Comparison of ENCODE assay signal across 1 cellular context in genomic region chr20:652611-653109, GRCh38.
TF ChIP-seq lines count a peak whose summit lies in the region.

No MANE protein-coding gene starts in this region.

TF ChIP-seq in HepG2, 621 proteins besides CTCF, POLR2A, EP300 and RAD21 (continued from another document and continues in another):
- TF ChIP-seq, protein P1, sequence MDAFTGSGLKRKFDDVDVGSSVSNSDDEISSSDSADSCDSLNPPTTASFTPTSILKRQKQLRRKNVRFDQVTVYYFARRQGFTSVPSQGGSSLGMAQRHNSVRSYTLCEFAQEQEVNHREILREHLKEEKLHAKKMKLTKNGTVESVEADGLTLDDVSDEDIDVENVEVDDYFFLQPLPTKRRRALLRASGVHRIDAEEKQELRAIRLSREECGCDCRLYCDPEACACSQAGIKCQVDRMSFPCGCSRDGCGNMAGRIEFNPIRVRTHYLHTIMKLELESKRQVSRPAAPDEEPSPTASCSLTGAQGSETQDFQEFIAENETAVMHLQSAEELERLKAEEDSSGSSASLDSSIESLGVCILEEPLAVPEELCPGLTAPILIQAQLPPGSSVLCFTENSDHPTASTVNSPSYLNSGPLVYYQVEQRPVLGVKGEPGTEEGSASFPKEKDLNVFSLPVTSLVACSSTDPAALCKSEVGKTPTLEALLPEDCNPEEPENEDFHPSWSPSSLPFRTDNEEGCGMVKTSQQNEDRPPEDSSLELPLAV (CRISPR knock-in tag; conservative IDR thresholded peaks at IDR 0.05; ENCODE audit: low read depth) = no peak
- TF ChIP-seq CC2D1A (CRISPR knock-in tag; IDR thresholded peaks at IDR 0.05) (no peak), RXRB (CRISPR knock-in tag; IDR thresholded peaks at IDR 0.05; ENCODE audit: borderline replicate concordance) (no peak), CEBPB (IDR thresholded peaks at IDR 0.05; ENCODE audit: borderline replicate concordance, low read depth, low read length) (no peak), SCMH1 (CRISPR knock-in tag; IDR thresholded peaks at IDR 0.05; ENCODE audit: borderline replicate concordance) (no peak), ZNF253 (CRISPR knock-in tag; IDR thresholded peaks at IDR 0.05; ENCODE audit: borderline replicate concordance) (no peak), ZNF646 (CRISPR knock-in tag; IDR thresholded peaks at IDR 0.05) (no peak), ZEB1 (IDR thresholded peaks at IDR 0.05; ENCODE audit: insufficient replicate concordance, low read depth) (no peak), KLF13 (CRISPR knock-in tag; IDR thresholded peaks at IDR 0.05) (no peak), FIP1L1 (IDR thresholded peaks at IDR 0.05; ENCODE audit: borderline replicate concordance, insufficient read depth, low read depth, low read length) (no peak), THAP9 (CRISPR knock-in tag; IDR thresholded peaks at IDR 0.05; ENCODE audit: borderline replicate concordance) (peak; percentile 77), U2AF1 (optimal IDR thresholded peaks at IDR 0.05; ENCODE audit: low read depth, low read length) (peak; percentile 77), MBD4 (IDR thresholded peaks at IDR 0.05; ENCODE audit: borderline replicate concordance, low read length) (no peak), ZNF451 (CRISPR knock-in tag; IDR thresholded peaks at IDR 0.05) (no peak), KLF9 (CRISPR knock-in tag; IDR thresholded peaks at IDR 0.05; ENCODE audit: low read depth) (no peak), ZNF530 (CRISPR knock-in tag; IDR thresholded peaks at IDR 0.05; ENCODE audit: low read depth) (no peak), ZNF230 (CRISPR knock-in tag; IDR thresholded peaks at IDR 0.05) (no peak), TGIF2 (CRISPR knock-in tag; IDR thresholded peaks at IDR 0.05) (no peak), ZNF234 (CRISPR knock-in tag; conservative IDR thresholded peaks at IDR 0.05) (no peak), TAF1 (CRISPR knock-in tag; IDR thresholded peaks at IDR 0.05) (peak; percentile 36; the same call in 1 of the 2 replicates), ASH2L (IDR thresholded peaks at IDR 0.05; ENCODE audit: insufficient read length, low read depth, low read length) (peak; percentile 54), FOXA1 (IDR thresholded peaks at IDR 0.05) (no peak), FOXA1 (CRISPR knock-in tag; IDR thresholded peaks at IDR 0.05) (no peak), CCAR2 (optimal IDR thresholded peaks at IDR 0.05; ENCODE audit: low read depth, low read length) (no peak), JUNB (CRISPR knock-in tag; IDR thresholded peaks at IDR 0.05; ENCODE audit: borderline replicate concordance) (no peak; the same call in 1 of the 2 replicates), ZFYVE20 (CRISPR knock-in tag; IDR thresholded peaks at IDR 0.05; ENCODE audit: borderline replicate concordance, low read depth) (no peak; the same call in 1 of the 2 replicates), E2F5 (CRISPR knock-in tag; conservative IDR thresholded peaks at IDR 0.05) (no peak), TERF1 (CRISPR knock-in tag; IDR thresholded peaks at IDR 0.05) (no peak)
- TF ChIP-seq, protein P2, sequence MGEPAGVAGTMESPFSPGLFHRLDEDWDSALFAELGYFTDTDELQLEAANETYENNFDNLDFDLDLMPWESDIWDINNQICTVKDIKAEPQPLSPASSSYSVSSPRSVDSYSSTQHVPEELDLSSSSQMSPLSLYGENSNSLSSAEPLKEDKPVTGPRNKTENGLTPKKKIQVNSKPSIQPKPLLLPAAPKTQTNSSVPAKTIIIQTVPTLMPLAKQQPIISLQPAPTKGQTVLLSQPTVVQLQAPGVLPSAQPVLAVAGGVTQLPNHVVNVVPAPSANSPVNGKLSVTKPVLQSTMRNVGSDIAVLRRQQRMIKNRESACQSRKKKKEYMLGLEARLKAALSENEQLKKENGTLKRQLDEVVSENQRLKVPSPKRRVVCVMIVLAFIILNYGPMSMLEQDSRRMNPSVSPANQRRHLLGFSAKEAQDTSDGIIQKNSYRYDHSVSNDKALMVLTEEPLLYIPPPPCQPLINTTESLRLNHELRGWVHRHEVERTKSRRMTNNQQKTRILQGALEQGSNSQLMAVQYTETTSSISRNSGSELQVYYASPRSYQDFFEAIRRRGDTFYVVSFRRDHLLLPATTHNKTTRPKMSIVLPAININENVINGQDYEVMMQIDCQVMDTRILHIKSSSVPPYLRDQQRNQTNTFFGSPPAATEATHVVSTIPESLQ (CRISPR knock-in tag; conservative IDR thresholded peaks at IDR 0.05) = no peak
- TF ChIP-seq, protein P3, sequence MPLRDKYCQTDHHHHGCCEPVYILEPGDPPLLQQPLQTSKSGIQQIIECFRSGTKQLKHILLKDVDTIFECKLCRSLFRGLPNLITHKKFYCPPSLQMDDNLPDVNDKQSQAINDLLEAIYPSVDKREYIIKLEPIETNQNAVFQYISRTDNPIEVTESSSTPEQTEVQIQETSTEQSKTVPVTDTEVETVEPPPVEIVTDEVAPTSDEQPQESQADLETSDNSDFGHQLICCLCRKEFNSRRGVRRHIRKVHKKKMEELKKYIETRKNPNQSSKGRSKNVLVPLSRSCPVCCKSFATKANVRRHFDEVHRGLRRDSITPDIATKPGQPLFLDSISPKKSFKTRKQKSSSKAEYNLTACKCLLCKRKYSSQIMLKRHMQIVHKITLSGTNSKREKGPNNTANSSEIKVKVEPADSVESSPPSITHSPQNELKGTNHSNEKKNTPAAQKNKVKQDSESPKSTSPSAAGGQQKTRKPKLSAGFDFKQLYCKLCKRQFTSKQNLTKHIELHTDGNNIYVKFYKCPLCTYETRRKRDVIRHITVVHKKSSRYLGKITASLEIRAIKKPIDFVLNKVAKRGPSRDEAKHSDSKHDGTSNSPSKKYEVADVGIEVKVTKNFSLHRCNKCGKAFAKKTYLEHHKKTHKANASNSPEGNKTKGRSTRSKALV (CRISPR knock-in tag; IDR thresholded peaks at IDR 0.05) = no peak
- TF ChIP-seq, protein P4, sequence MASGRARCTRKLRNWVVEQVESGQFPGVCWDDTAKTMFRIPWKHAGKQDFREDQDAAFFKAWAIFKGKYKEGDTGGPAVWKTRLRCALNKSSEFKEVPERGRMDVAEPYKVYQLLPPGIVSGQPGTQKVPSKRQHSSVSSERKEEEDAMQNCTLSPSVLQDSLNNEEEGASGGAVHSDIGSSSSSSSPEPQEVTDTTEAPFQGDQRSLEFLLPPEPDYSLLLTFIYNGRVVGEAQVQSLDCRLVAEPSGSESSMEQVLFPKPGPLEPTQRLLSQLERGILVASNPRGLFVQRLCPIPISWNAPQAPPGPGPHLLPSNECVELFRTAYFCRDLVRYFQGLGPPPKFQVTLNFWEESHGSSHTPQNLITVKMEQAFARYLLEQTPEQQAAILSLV (CRISPR knock-in tag; IDR thresholded peaks at IDR 0.05; ENCODE audit: borderline replicate concordance) = peak; percentile 44; the same call in 1 of the 2 replicates
- TF ChIP-seq, protein P5, sequence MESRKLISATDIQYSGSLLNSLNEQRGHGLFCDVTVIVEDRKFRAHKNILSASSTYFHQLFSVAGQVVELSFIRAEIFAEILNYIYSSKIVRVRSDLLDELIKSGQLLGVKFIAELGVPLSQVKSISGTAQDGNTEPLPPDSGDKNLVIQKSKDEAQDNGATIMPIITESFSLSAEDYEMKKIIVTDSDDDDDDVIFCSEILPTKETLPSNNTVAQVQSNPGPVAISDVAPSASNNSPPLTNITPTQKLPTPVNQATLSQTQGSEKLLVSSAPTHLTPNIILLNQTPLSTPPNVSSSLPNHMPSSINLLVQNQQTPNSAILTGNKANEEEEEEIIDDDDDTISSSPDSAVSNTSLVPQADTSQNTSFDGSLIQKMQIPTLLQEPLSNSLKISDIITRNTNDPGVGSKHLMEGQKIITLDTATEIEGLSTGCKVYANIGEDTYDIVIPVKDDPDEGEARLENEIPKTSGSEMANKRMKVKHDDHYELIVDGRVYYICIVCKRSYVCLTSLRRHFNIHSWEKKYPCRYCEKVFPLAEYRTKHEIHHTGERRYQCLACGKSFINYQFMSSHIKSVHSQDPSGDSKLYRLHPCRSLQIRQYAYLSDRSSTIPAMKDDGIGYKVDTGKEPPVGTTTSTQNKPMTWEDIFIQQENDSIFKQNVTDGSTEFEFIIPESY (CRISPR knock-in tag; IDR thresholded peaks at IDR 0.05) = no peak
- TF ChIP-seq, protein P6, sequence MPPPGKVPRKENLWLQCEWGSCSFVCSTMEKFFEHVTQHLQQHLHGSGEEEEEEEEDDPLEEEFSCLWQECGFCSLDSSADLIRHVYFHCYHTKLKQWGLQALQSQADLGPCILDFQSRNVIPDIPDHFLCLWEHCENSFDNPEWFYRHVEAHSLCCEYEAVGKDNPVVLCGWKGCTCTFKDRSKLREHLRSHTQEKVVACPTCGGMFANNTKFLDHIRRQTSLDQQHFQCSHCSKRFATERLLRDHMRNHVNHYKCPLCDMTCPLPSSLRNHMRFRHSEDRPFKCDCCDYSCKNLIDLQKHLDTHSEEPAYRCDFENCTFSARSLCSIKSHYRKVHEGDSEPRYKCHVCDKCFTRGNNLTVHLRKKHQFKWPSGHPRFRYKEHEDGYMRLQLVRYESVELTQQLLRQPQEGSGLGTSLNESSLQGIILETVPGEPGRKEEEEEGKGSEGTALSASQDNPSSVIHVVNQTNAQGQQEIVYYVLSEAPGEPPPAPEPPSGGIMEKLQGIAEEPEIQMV (CRISPR knock-in tag; IDR thresholded peaks at IDR 0.05; ENCODE audit: low read depth) = no peak; the same call in 1 of the 2 replicates
